ENCODE assay signal across 9 cellular contexts in the genomic region with DNA sequence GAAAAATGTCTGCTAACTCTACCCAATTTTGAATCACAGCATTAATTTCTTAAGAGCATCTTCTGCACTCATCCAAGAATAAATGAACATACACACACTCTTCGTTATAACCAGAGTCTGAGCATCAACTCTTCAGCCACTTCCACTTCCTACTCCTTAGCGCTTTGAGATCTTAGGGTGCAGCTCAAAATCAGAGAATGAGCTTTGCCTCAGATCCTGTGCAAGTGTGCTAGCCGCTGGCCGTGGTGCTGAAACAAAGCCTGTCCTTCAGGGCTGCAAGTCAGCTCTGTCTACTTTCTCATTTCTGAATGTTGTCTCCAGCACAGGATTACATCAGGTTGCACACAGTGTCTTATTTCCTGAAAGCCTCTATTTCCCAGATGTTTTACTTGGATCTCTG.
DNase-seq lines count a peak whose midpoint lies in the region; ATAC-seq and TF ChIP-seq lines count a peak whose summit lies in the region.
"Had no signal": no experiment of that assay in that cellular context is flagged by ENCODE, and none has a peak within 500 bp of the region (broad histone marks: within the 10 kb centered on the region; RNA-seq: fewer than 3 reads in every experiment).

No MANE protein-coding gene starts in this region.

- CTCF ChIA-PET in PC-3 (lab: Charles Lee), result no interaction called here

- H3K27ac Mint-ChIP-seq in endodermal cell, result no peak overlapping the region
- H3K27ac Mint-ChIP-seq in immature natural killer cell, result no peak overlapping the region

- no peaks in the 10 kb centered on the region for H3K79me2 ChIP-seq in PC-3 (ENCODE audit: low read length)

- ATAC-seq in PC-3 (peak; percentile 45), GM18868 (IDR thresholded peaks at IDR 0.05; ENCODE audit: unreplicated experiment) (no peak)

- TF ChIP-seq CTCF in PC-3 (conservative IDR thresholded peaks at IDR 0.05; ENCODE audit: low read depth, low read length), result no peak
- no peak for TF ChIP-seq CTCF in endodermal cell (conservative IDR thresholded peaks at IDR 0.05)
- no peak for TF ChIP-seq CTCF in retinal pigment epithelial cell (conservative IDR thresholded peaks at IDR 0.05; ENCODE audit: low read depth, low read length)

- POLR2A ChIA-PET in PC-3 (lab: Charles Lee; ENCODE audit: unreplicated experiment), result no interaction called here

- H3K4me2 ChIP-seq in PC-3 (ENCODE audit: low read length), result no peak overlapping the region

- BruUV-seq in PC-3 (replicated peaks; lab: Mats Ljungman, UMichigan), result no TSS peak

- DNase-seq in activated CD4-positive, alpha-beta T cell treated with anti-CD3 and anti-CD28 coated beads for 48 hours, result peak; percentile 49
- DNase-seq in activated CD4-positive, alpha-beta T cell treated with anti-CD3 and anti-CD28 coated beads, Interleukin-2, amount 50 U/mL, for 4 hours, result no peak
- DNase-seq in PC-3 (peak; percentile 61), endodermal cell (peak; percentile 94), retinal pigment epithelial cell (ENCODE audit: low read depth) (peak; percentile 21), immature natural killer cell (no peak), DMS79 treated with DMSO at 0.1 percent for 48 hours (lab: John Stamatoyannopoulos, UW) (no peak)
- DNase-seq: effector CD4-positive, alpha-beta T cell had no signal

- H3K27me3 Mint-ChIP-seq in endodermal cell (ENCODE audit: insufficient read depth) (peaks cover 7% of the 10 kb centered on the region), immature natural killer cell (ENCODE audit: low read depth in 3 of 3) (peaks cover 3 to 14% (median 7%) of the 10 kb centered on the region in 3 donors)

- H3K4me3 Mint-ChIP-seq in endodermal cell (no peak overlapping the region), immature natural killer cell (no peak overlapping the region)

- H3K9me2 ChIP-seq in PC-3 (replicated peaks; ENCODE audit: low read length), result no peaks in the 10 kb centered on the region

- intact Hi-C loops in PC-3 (cut with micrococcal nuclease), result no loop called here

- H4K20me1 ChIP-seq in PC-3 (ENCODE audit: low read length), result no peaks in the 10 kb centered on the region

- H3K9me3 ChIP-seq in PC-3 (ENCODE audit: low read length), result no peaks in the 10 kb centered on the region
- H3K9me3 ChIP-seq in endodermal cell (ENCODE audit: control insufficient read depth, low read length), result no peaks in the 10 kb centered on the region

- H3K27ac ChIP-seq in PC-3 (ENCODE audit: low read length) (no peak overlapping the region), endodermal cell (ENCODE audit: low read depth, low read length) (no peak overlapping the region)

- H3K9ac ChIP-seq in PC-3 (ENCODE audit: low read length) (no peak overlapping the region), endodermal cell (ENCODE audit: extremely low read depth, low read length, poor library complexity, severe bottlenecking) (no peak overlapping the region)

- no peaks in the 10 kb centered on the region for H3K9me3 Mint-ChIP-seq in endodermal cell
- H3K9me3 Mint-ChIP-seq in immature natural killer cell, result peaks cover 0 to 6% (median 0%) of the 10 kb centered on the region in 6 donors

- H3K4me3 ChIP-seq in PC-3 (ENCODE audit: low read length) (no peak overlapping the region), endodermal cell (ENCODE audit: low read length) (no peak overlapping the region), retinal pigment epithelial cell (ENCODE audit: low read length) (no peak overlapping the region)

- H3F3A ChIP-seq in PC-3 (ENCODE audit: low read length, unreplicated experiment), result no peaks in the 10 kb centered on the region

- no peak overlapping the region for H2AFZ ChIP-seq in PC-3 (ENCODE audit: low read length)

- H3K4me1 ChIP-seq in PC-3 (ENCODE audit: insufficient read depth, low read length), result no peaks in the 10 kb centered on the region
- H3K4me1 ChIP-seq in endodermal cell (ENCODE audit: control insufficient read depth, insufficient read depth, low read length), result no peaks in the 10 kb centered on the region

- H3K36me3 ChIP-seq in PC-3 (ENCODE audit: low read depth, low read length) (no peaks in the 10 kb centered on the region), endodermal cell (ENCODE audit: control insufficient read depth, insufficient read depth, low read length) (no peaks in the 10 kb centered on the region)

- H3K36me3 Mint-ChIP-seq in endodermal cell (ENCODE audit: low read depth), result no peaks in the 10 kb centered on the region
- H3K36me3 Mint-ChIP-seq in immature natural killer cell, result no peaks in the 10 kb centered on the region

- H3K27me3 ChIP-seq in PC-3 (ENCODE audit: low read length) (no peaks in the 10 kb centered on the region), endodermal cell (ENCODE audit: control insufficient read depth, insufficient read depth, low read length, poor library complexity, severe bottlenecking) (no peaks in the 10 kb centered on the region)

- 13 to 23% methylated on average over 3 to 4 of the region's 4 CpGs for WGBS in endodermal cell (ENCODE audit: insufficient coverage in 1 of 2, insufficient read length in 1 of 2), 2 experiments

- H3K4me1 Mint-ChIP-seq in endodermal cell (no peaks in the 10 kb centered on the region), immature natural killer cell (no peaks in the 10 kb centered on the region)

Comparison
In these comparisons a context has a peak if more than half of its experiments do, and no peak if none do; other contexts are left out.
1. DNase-seq: peak in activated CD4-positive, alpha-beta T cell treated with anti-CD3 and anti-CD28 coated beads for 48 hours (single experiment), PC-3 (single experiment), endodermal cell (single experiment) and retinal pigment epithelial cell (single experiment); none in activated CD4-positive, alpha-beta T cell treated with anti-CD3 and anti-CD28 coated beads, Interleukin-2, amount 50 U/mL, for 4 hours (0 of 2), immature natural killer cell (0 of 3) and DMS79 treated with DMSO at 0.1 percent for 48 hours (single experiment).